Comparison of ENCODE assay signal across 9 cellular contexts in the genomic region with DNA sequence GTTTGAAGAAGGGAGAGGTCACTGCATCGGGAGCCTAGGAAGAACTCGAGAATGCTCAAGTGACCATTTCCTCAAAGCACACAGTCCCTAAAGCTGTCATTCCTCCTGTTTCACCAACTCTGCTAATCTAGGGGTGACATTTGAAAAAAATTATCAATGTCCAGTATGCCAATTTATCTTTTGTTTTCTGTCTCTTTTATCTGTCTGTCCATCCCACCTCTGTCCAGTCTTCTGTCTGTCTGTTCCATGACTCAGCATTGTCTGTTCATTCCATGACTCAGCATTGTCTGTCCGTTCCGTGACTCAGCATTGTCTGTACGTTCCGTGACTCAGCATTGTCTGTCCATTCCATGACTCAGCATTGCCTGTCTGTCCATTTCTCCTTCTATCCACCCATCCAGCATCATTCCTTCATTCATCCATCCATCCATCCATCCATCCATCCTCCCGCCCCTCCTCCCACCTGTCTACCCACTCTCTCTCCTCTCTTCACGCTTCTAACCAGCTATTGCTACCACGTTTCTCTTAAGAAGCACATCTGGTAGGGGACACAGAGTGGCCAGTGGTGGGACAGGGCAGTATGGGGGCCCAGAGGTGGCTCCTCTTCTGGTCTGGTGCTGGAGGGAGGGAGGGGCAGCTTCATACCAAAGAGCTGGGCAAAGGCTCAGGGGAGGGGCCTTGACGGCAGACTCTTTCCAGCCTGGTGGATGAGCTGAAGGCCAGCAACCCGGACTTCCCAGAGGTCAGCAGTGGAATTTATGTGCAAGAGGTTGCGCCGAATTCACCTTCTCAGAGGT. TPM values are rescaled to one million over a fixed set of nuclear protein-coding genes. Genes with fewer than 3 reads are reported as not detected.
A peak's percentile ranks its signal among the peaks of the same experiment; 100 is the strongest.
DNase-seq lines count a peak whose midpoint lies in the region; ATAC-seq and TF ChIP-seq lines count a peak whose summit lies in the region.
"Had no signal": no experiment of that assay in that cellular context is flagged by ENCODE, and none has a peak within 500 bp of the region (broad histone marks: within the 10 kb centered on the region; RNA-seq: fewer than 3 reads in every experiment).

No MANE protein-coding gene starts in this region.

- H3K27ac Mint-ChIP-seq in activated CD8-positive, alpha-beta T cell treated with anti-CD3 and anti-CD28 coated beads, Interleukin-2, amount 10 ng/mL, durations not matched to agents 7 days and 5 days: peak overlapping the region; percentile 20

- CTCF ChIA-PET in AG04450 (lab: Charles Lee): interaction anchor here (1.2 kb wide), 1 partner anchor 99 kb away, joined by 5 read pairs; no protein-coding TSS in a partner anchor
- CTCF ChIA-PET in activated CD8-positive, alpha-beta T cell treated with anti-CD3 and anti-CD28 coated beads, Interleukin-2, amount 10 ng/mL, durations not matched to agents 7 days and 5 days (lab: Charles Lee): no interaction called here

- DNase-seq in AG04450 (ENCODE audit: low read depth, low spot score): peak; percentile 78
- DNase-seq in HK-2 (ENCODE audit: unreplicated experiment): peak; percentile 71
- no peak for DNase-seq in activated CD8-positive, alpha-beta T cell treated with anti-CD3 and anti-CD28 coated beads, Interleukin-2, amount 10 ng/mL, durations not matched to agents 7 days and 5 days
- peak; percentile 29 for DNase-seq in inferior parietal cortex (ENCODE audit: extremely low spot score)
- no peak for DNase-seq in NCI-H526 (lab: John Stamatoyannopoulos, UW)

- no peak for ATAC-seq in activated CD8-positive, alpha-beta T cell treated with anti-CD3 and anti-CD28 coated beads, Interleukin-2, amount 10 ng/mL, durations not matched to agents 7 days and 5 days
- ATAC-seq in GM21526 (IDR thresholded peaks at IDR 0.05; ENCODE audit: low FRiP score, unreplicated experiment) (no peak), HG03045 (IDR thresholded peaks at IDR 0.05; ENCODE audit: unreplicated experiment) (no peak), GM21390 (IDR thresholded peaks at IDR 0.05; ENCODE audit: unreplicated experiment) (no peak)

- no peaks in the 10 kb centered on the region for H3K27me3 ChIP-seq in AG04450 (ENCODE audit: control insufficient read depth, insufficient read depth, low read length)

- H3K36me3 Mint-ChIP-seq in activated CD8-positive, alpha-beta T cell treated with anti-CD3 and anti-CD28 coated beads, Interleukin-2, amount 10 ng/mL, durations not matched to agents 7 days and 5 days (ENCODE audit: low read depth): no peaks in the 10 kb centered on the region

- H3K27me3 Mint-ChIP-seq in activated CD8-positive, alpha-beta T cell treated with anti-CD3 and anti-CD28 coated beads, Interleukin-2, amount 10 ng/mL, durations not matched to agents 7 days and 5 days (ENCODE audit: low read depth): peaks cover 2% of the 10 kb centered on the region

- H3K9me3 ChIP-seq in AG04450 (ENCODE audit: control insufficient read depth, insufficient read depth, low read length): no peaks in the 10 kb centered on the region; the same call in 1 of the 2 replicates

- POLR2A ChIA-PET in AG04450 (lab: Yijun Ruan, JAX): interaction anchor here (1.3 kb wide), 1 partner anchor 25 kb away, joined by 3 read pairs; no protein-coding TSS in a partner anchor
- POLR2A ChIA-PET in activated CD8-positive, alpha-beta T cell treated with anti-CD3 and anti-CD28 coated beads, Interleukin-2, amount 10 ng/mL, durations not matched to agents 7 days and 5 days (lab: Charles Lee): no interaction called here

- no peak overlapping the region for H3K4me3 ChIP-seq in AG04450 (ENCODE audit: low read depth, low read length)

- TF ChIP-seq CTCF in AG04450 (IDR thresholded peaks at IDR 0.05; ENCODE audit: low read depth, low read length): no peak

- H3K4me3 Mint-ChIP-seq in activated CD8-positive, alpha-beta T cell treated with anti-CD3 and anti-CD28 coated beads, Interleukin-2, amount 10 ng/mL, durations not matched to agents 7 days and 5 days: no peak overlapping the region

- no peaks in the 10 kb centered on the region for H3K4me1 Mint-ChIP-seq in activated CD8-positive, alpha-beta T cell treated with anti-CD3 and anti-CD28 coated beads, Interleukin-2, amount 10 ng/mL, durations not matched to agents 7 days and 5 days (ENCODE audit: low read depth)

- peak overlapping the region; percentile 53 for H3K27ac ChIP-seq in AG04450 (ENCODE audit: low read depth, low read length)

- H3K9me3 Mint-ChIP-seq in activated CD8-positive, alpha-beta T cell treated with anti-CD3 and anti-CD28 coated beads, Interleukin-2, amount 10 ng/mL, durations not matched to agents 7 days and 5 days (ENCODE audit: insufficient read depth): no peaks in the 10 kb centered on the region

RNA-seq across cellular contexts. Expression of a gene that starts 34.1 kb away (rescaled TPM):
- polyA plus RNA-seq in AG04450 (2011; rRNA removed): 16.3 and 19.7 TPM in 2 replicates
- 10.5 and 10.7 TPM in 2 replicates for polyA minus RNA-seq in AG04450 (2011; rRNA and poly(A)+ RNA removed)
- not detected for total RNA-seq in activated CD8-positive, alpha-beta T cell treated with anti-CD3 and anti-CD28 coated beads, Interleukin-2, amount 10 ng/mL, durations not matched to agents 7 days and 5 days
- total RNA-seq: activated CD8-positive, alpha-beta memory T cell treated with anti-CD3 and anti-CD28 coated beads for 36 hours had no signal

Comparison
In these comparisons a context has a peak if more than half of its experiments do, and no peak if none do; other contexts are left out.
1. DNase-seq: peak in AG04450 (single experiment), HK-2 (single experiment) and inferior parietal cortex (single experiment); none in activated CD8-positive, alpha-beta T cell treated with anti-CD3 and anti-CD28 coated beads, Interleukin-2, amount 10 ng/mL, durations not matched to agents 7 days and 5 days (single experiment) and NCI-H526 (0 of 2).